In the genomic region with DNA sequence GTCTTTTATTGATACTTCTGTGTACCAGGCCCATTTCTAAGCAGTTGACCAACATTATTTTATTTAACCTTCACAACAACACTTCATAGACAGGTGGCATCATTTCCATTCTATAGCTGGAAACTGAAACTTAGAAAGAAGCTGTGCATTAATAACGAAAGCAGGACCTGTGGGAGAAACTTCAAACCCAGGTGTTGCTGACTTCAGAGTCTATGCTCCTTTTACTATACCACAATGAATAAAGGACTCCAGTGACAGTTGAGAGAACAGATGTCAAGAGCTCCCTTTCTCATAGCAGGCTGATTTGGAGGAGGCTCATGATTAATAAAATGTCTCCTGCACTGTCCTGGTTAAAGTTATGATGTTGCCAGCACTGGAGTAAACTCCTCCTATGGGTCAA, we compare ENCODE assay signal across 16 cellular contexts. TPM values are rescaled to one million over a fixed set of nuclear protein-coding genes. Genes with fewer than 3 reads are reported as not detected.
DNase-seq lines count a peak whose midpoint lies in the region; ATAC-seq, FAIRE-seq and TF ChIP-seq lines count a peak whose summit lies in the region.
"Had no signal": no experiment of that assay in that cellular context is flagged by ENCODE, and none has a peak within 500 bp of the region (broad histone marks: within the 10 kb centered on the region; RNA-seq: fewer than 3 reads in every experiment).

No MANE protein-coding gene starts in this region.

- no TSS peak for BruUV-seq in GM12878 (replicated peaks; lab: Mats Ljungman, UMichigan)

- H3K79me2 ChIP-seq in GM12878 (ENCODE audit: control insufficient read depth, insufficient read depth, low read length) = no peaks in the 10 kb centered on the region

- H3K4me3 ChIP-seq in GM12878 = no peak overlapping the region
- H3K4me3 ChIP-seq: cardiac muscle cell had no signal

- POLR2A ChIA-PET in activated CD4-positive, alpha-beta memory T cell treated with anti-CD3 and anti-CD28 coated beads for 36 hours (lab: Charles Lee) = no interaction called here
- POLR2A ChIA-PET in activated CD4-positive, alpha-beta memory T cell treated with anti-CD3 and anti-CD28 coated beads, Interleukin-2, amount 10 ng/mL, durations not matched to agents 7 days and 5 days (lab: Charles Lee) = no interaction called here
- POLR2A ChIA-PET in GM12878 (lab: Charles Lee) = no interaction called here

- CTCF ChIA-PET in activated CD4-positive, alpha-beta memory T cell treated with anti-CD3 and anti-CD28 coated beads for 36 hours (lab: Charles Lee) = interaction anchor here (1.4 kb wide), 1 partner anchor 67 kb away, joined by 7 read pairs; no protein-coding TSS in a partner anchor
- CTCF ChIA-PET in activated CD4-positive, alpha-beta memory T cell treated with anti-CD3 and anti-CD28 coated beads, Interleukin-2, amount 10 ng/mL, durations not matched to agents 7 days and 5 days (lab: Charles Lee) = no interaction called here
- CTCF ChIA-PET in GM12878 (lab: Yijun Ruan, JAX) = interaction anchor here (1.2 to 1.9 kb wide), 2 partner anchors 92 to 342 kb away, joined by 3 to 7 read pairs; no protein-coding TSS in a partner anchor

- no peak overlapping the region for H3K27ac Mint-ChIP-seq in activated CD4-positive, alpha-beta memory T cell treated with anti-CD3 and anti-CD28 coated beads for 36 hours
- no peak overlapping the region for H3K27ac Mint-ChIP-seq in activated CD4-positive, alpha-beta memory T cell treated with anti-CD3 and anti-CD28 coated beads, Interleukin-2, amount 10 ng/mL, durations not matched to agents 7 days and 5 days

- peak; percentile 9 for DNase-seq in activated CD4-positive, alpha-beta memory T cell treated with anti-CD3 and anti-CD28 coated beads for 36 hours
- DNase-seq in activated CD4-positive, alpha-beta memory T cell treated with anti-CD3 and anti-CD28 coated beads, Interleukin-2, amount 10 ng/mL, durations not matched to agents 7 days and 5 days = no peak
- DNase-seq in GM12878 (ENCODE audit: low read depth, low spot score) = peak; percentile 31
- no peak for DNase-seq in foreskin melanocyte
- DNase-seq in NCI-H2196 treated with DMSO at 0.1 percent for 48 hours (lab: John Stamatoyannopoulos, UW; ENCODE audit: unreplicated experiment) = no peak
- DNase-seq in cerebellar nuclear complex (lab: John Stamatoyannopoulos, UW) = no peak
- DNase-seq: activated T-cell treated with anti-CD3 and anti-CD28 coated beads, Interleukin-2, amount 50 U/mL, for 1 hour; DMS153; left colon; NCI-H1436 treated with DMSO at 0.1 percent for 48 hours; stimulated activated CD4-positive, alpha-beta T cell treated with anti-CD3 and anti-CD28 coated beads, Interleukin-15, amount 100 ng/mL, for 24 hours; T1000 had no signal

- in situ Hi-C loops in GM12878 (cut with MboI) = no loop called here

- peak; percentile 36; the same call in 1 of the 2 replicates for TF ChIP-seq RAD21 in GM12878 (IDR thresholded peaks at IDR 0.05; ENCODE audit: insufficient read depth, low read depth, low read length)

- peaks cover 7% of the 10 kb centered on the region for H3K4me1 ChIP-seq in GM12878 (ENCODE audit: control insufficient read depth, insufficient read depth, low read length)

- WGBS in GM12878 (ENCODE audit: insufficient coverage, insufficient replicate concordance, low lambda C conversion rate, missing lambda C conversion rate) = 0% methylated on average over 1 of the region's 1 CpG

- H3K27ac ChIP-seq in GM12878 (ENCODE audit: control insufficient read depth, insufficient read depth) = no peak overlapping the region
- H3K27ac ChIP-seq: cardiac muscle cell had no signal

- no peak overlapping the region for H3K4me3 Mint-ChIP-seq in activated CD4-positive, alpha-beta memory T cell treated with anti-CD3 and anti-CD28 coated beads for 36 hours
- H3K4me3 Mint-ChIP-seq in activated CD4-positive, alpha-beta memory T cell treated with anti-CD3 and anti-CD28 coated beads, Interleukin-2, amount 10 ng/mL, durations not matched to agents 7 days and 5 days = no peak overlapping the region

- RAD21 ChIA-PET in GM12878 (lab: Charles Lee; ENCODE audit: unreplicated experiment) = interaction anchor here (0.8 to 0.9 kb wide), 2 partner anchors 68 to 342 kb away, joined by 3 read pairs; no protein-coding TSS in a partner anchor

- H3K9me3 Mint-ChIP-seq in activated CD4-positive, alpha-beta memory T cell treated with anti-CD3 and anti-CD28 coated beads for 36 hours = no peaks in the 10 kb centered on the region
- H3K9me3 Mint-ChIP-seq in activated CD4-positive, alpha-beta memory T cell treated with anti-CD3 and anti-CD28 coated beads, Interleukin-2, amount 10 ng/mL, durations not matched to agents 7 days and 5 days = no peaks in the 10 kb centered on the region

- no peak for TF ChIP-seq POLR2A in GM12878 (IDR thresholded peaks at IDR 0.05; ENCODE audit: low read depth, low read length)

- H2AFZ ChIP-seq in GM12878 (ENCODE audit: control insufficient read depth, low read depth, low read length) = no peak overlapping the region

- peak; percentile 75 for FAIRE-seq in GM12878 (lab: Jason Lieb, UNC)

- SMC1A ChIA-PET in GM12878 (lab: Charles Lee; ENCODE audit: uncharacterized antibody, unreplicated experiment) = interaction anchor here (0.7 to 1.7 kb wide), 5 partner anchors 9 to 159 kb away, joined by 3 to 5 read pairs (median 4); no protein-coding TSS in a partner anchor

- intact Hi-C loops in activated CD4-positive, alpha-beta memory T cell treated with anti-CD3 and anti-CD28 coated beads for 36 hours (cut with micrococcal nuclease) = loop anchor here (5.0 kb wide), 1 partner anchor 55 kb away; a partner anchor contains a TSS
- intact Hi-C loops in GM12878 (cut with micrococcal nuclease; ENCODE audit: unreplicated experiment) = loop anchor here (5.0 kb wide), 1 partner anchor 60 kb away; no protein-coding TSS in a partner anchor

- peaks cover 19% of the 10 kb centered on the region for H3K27me3 Mint-ChIP-seq in activated CD4-positive, alpha-beta memory T cell treated with anti-CD3 and anti-CD28 coated beads for 36 hours
- H3K27me3 Mint-ChIP-seq in activated CD4-positive, alpha-beta memory T cell treated with anti-CD3 and anti-CD28 coated beads, Interleukin-2, amount 10 ng/mL, durations not matched to agents 7 days and 5 days = peaks cover 31% of the 10 kb centered on the region

- H3K36me3 Mint-ChIP-seq in activated CD4-positive, alpha-beta memory T cell treated with anti-CD3 and anti-CD28 coated beads for 36 hours = no peaks in the 10 kb centered on the region
- no peaks in the 10 kb centered on the region for H3K36me3 Mint-ChIP-seq in activated CD4-positive, alpha-beta memory T cell treated with anti-CD3 and anti-CD28 coated beads, Interleukin-2, amount 10 ng/mL, durations not matched to agents 7 days and 5 days (ENCODE audit: low read depth)

- no peaks in the 10 kb centered on the region for H3K4me1 Mint-ChIP-seq in activated CD4-positive, alpha-beta memory T cell treated with anti-CD3 and anti-CD28 coated beads for 36 hours (ENCODE audit: low read depth)
- peaks cover 4% of the 10 kb centered on the region for H3K4me1 Mint-ChIP-seq in activated CD4-positive, alpha-beta memory T cell treated with anti-CD3 and anti-CD28 coated beads, Interleukin-2, amount 10 ng/mL, durations not matched to agents 7 days and 5 days

- no peak overlapping the region for H3K9ac ChIP-seq in GM12878 (ENCODE audit: control insufficient read depth, insufficient read depth, low read length)

- H3K9me3 ChIP-seq in GM12878 (replicated peaks; ENCODE audit: control insufficient read depth, insufficient read depth, low read length) = no peaks in the 10 kb centered on the region

- ATAC-seq in GM21528 (IDR thresholded peaks at IDR 0.05; ENCODE audit: low FRiP score, unreplicated experiment) (peak; percentile 100), HG03095 (IDR thresholded peaks at IDR 0.05; ENCODE audit: unreplicated experiment) (peak; percentile 97), GM12878 (peak; percentile 98)
- ATAC-seq: HCT116, left colon had no signal

- H3K27me3 ChIP-seq in GM12878 (replicated peaks in 1 of 2; ENCODE audit: control insufficient read depth in 2 of 2, insufficient read depth in 2 of 2, low read length in 1 of 2) = no peaks in the 10 kb centered on the region; a peak in 1 of 4 replicates

- peak in 1 of 3 experiments; percentile 17; a peak in 1 of 6 replicates for TF ChIP-seq CTCF in GM12878 (IDR thresholded peaks at IDR 0.05 in 2 of 3, conservative IDR thresholded peaks at IDR 0.05 in 1 of 3; ENCODE audit: control insufficient read depth in 2 of 3, extremely low read depth in 1 of 3, insufficient read depth in 1 of 3, low read depth in 3 of 3, low read length in 3 of 3)

- H3K4me2 ChIP-seq in GM12878 (ENCODE audit: control insufficient read depth, insufficient read depth) = no peak overlapping the region

- H3K36me3 ChIP-seq in GM12878 (ENCODE audit: control insufficient read depth in 2 of 2, insufficient read depth in 2 of 2, low read length in 1 of 2) = no peaks in the 10 kb centered on the region
- H3K36me3 ChIP-seq: cardiac muscle cell had no signal

- no peaks in the 10 kb centered on the region for H4K20me1 ChIP-seq in GM12878 (ENCODE audit: control insufficient read depth, insufficient read depth)

- TF ChIP-seq EP300 in GM12878 (IDR thresholded peaks at IDR 0.05; ENCODE audit: borderline replicate concordance in 1 of 2, control insufficient read depth in 1 of 2, low read depth in 2 of 2, low read length in 2 of 2) = peak; percentile 40 to 59; a peak in 2 of 4 replicates

TF ChIP-seq in GM12878, 131 proteins besides CTCF, POLR2A, EP300 and RAD21 (continues in another document):
- peak; percentile 81; the same call in 1 of the 2 replicates for TF ChIP-seq TCF12 (IDR thresholded peaks at IDR 0.05; ENCODE audit: low read depth, low read length)
- 0 out of 2 replicates have a peak, but pooled peaks have one; percentile 42 for TF ChIP-seq JUND (IDR thresholded peaks at IDR 0.05; ENCODE audit: low read depth, low read length)

RNA-seq across cellular contexts. Expression of a gene that starts 56.6 kb away (rescaled TPM):
- not detected for total RNA-seq in activated CD4-positive, alpha-beta memory T cell treated with anti-CD3 and anti-CD28 coated beads for 36 hours
- not detected for total RNA-seq in activated CD4-positive, alpha-beta memory T cell treated with anti-CD3 and anti-CD28 coated beads, Interleukin-2, amount 10 ng/mL, durations not matched to agents 7 days and 5 days
- total RNA-seq in GM12878 (2013; cell fraction: nucleolus; rRNA removed) = not detected in 2 replicates
- total RNA-seq in GM12878 (2014; rRNA removed) (not detected in 2 replicates), GM12878 (2014; rRNA removed; fragmentation: Illumina TruSeq; extraction: Trizol) (not detected in 2 replicates), GM12878 (2021) (not detected in 2 replicates)
- not detected for polyA plus RNA-seq in GM12878 (2011; ENCODE audit: low read depth)
- polyA plus RNA-seq in GM12878 (2011; rRNA removed) (not detected in 2 replicates), GM12878 (2014; fragmentation: Illumina TruSeq; extraction: Trizol) (not detected in 2 replicates), GM12878 (2014; fragmentation: Nextera tagmentation; extraction: Ambion mirVana) (not detected), GM12878 (2014; rRNA removed) (not detected in 2 replicates), GM12878 (2016; fragmentation: Nextera tagmentation; extraction: Ambion mirVana) (not detected)
- polyA plus RNA-seq in GM12878 (2011; cell fraction: cytosol; rRNA removed) = not detected in 2 replicates
- not detected in 2 replicates for polyA plus RNA-seq in GM12878 (2011; cell fraction: nucleus; rRNA removed)
- 0.01 TPM in 1 of 2 replicates, not detected in the other for polyA plus RNA-seq in GM12878 (2012)
- not detected in 2 replicates for polyA minus RNA-seq in GM12878 (2011; rRNA and poly(A)+ RNA removed)
- not detected in 2 replicates for polyA minus RNA-seq in GM12878 (2011; cell fraction: cytosol; rRNA and poly(A)+ RNA removed)
- polyA minus RNA-seq in GM12878 (2011; cell fraction: nucleus; rRNA and poly(A)+ RNA removed) = not detected in 2 replicates
- total RNA-seq: left colon had no signal

Comparison
In these comparisons a context has a peak if more than half of its experiments do, and no peak if none do; other contexts are left out.
1. DNase-seq: peak in activated CD4-positive, alpha-beta memory T cell treated with anti-CD3 and anti-CD28 coated beads for 36 hours (single experiment) and GM12878 (single experiment); none in activated CD4-positive, alpha-beta memory T cell treated with anti-CD3 and anti-CD28 coated beads, Interleukin-2, amount 10 ng/mL, durations not matched to agents 7 days and 5 days (single experiment), foreskin melanocyte (single experiment), NCI-H2196 treated with DMSO at 0.1 percent for 48 hours (single experiment) and cerebellar nuclear complex (0 of 2).
2. Peak in every context shown above with its lines, with median percentiles within 50 percentile points of each other: ATAC-seq.